Comparison of ENCODE assay signal across 8 cellular contexts in genomic region chr6:27188206-27188884, GRCh38. TPM values are rescaled to one million over a fixed set of nuclear protein-coding genes. Genes with fewer than 3 reads are reported as not detected.
A peak's percentile ranks its signal among the peaks of the same experiment; 100 is the strongest.
DNase-seq lines count a peak whose midpoint lies in the region; ATAC-seq and TF ChIP-seq lines count a peak whose summit lies in the region.

No MANE protein-coding gene starts in this region.

- ATAC-seq in GM18505 (IDR thresholded peaks at IDR 0.05; ENCODE audit: unreplicated experiment) (peak; percentile 67), HG02840 (IDR thresholded peaks at IDR 0.05; ENCODE audit: low FRiP score, unreplicated experiment) (peak; percentile 77)

- H2AFZ ChIP-seq in ACC112 (ENCODE audit: low read length, unreplicated experiment), result peak overlapping the region; percentile 77

- WGBS in thyroid gland, 2 donors, result 0 to 2% methylated on average over 25 of the region's 25 CpGs

- TF ChIP-seq CTCF in thyroid gland (IDR thresholded peaks at IDR 0.05), result no peak

- DNase-seq in NCI-H2196 (lab: John Stamatoyannopoulos, UW; ENCODE audit: unreplicated experiment) (peak; percentile 48), epidermal melanocyte (ENCODE audit: insufficient read length, low spot score) (peak; percentile 60), thyroid gland (peak; percentile 73 to 84)
- DNase-seq in activated CD4-positive, alpha-beta T cell treated with anti-CD3 and anti-CD28 coated beads, Interleukin-2, amount 50 U/mL, for 48 hours, result peak; percentile 42 to 56

- no peaks in the 10 kb centered on the region for H3K9me3 ChIP-seq in mononuclear cell (ENCODE audit: low read depth, low read length)
- H3K9me3 ChIP-seq in thyroid gland, result no peaks in the 10 kb centered on the region

- H3K4me3 ChIP-seq in ACC112 (ENCODE audit: low read depth, low read length) (peak overlapping the region; percentile 94), mononuclear cell (ENCODE audit: low read length) (peak overlapping the region; percentile 57), thyroid gland (replicated peaks in 1 of 3) (peak overlapping the region; percentile 14 to 33 (median 32))

- H3K4me1 ChIP-seq in ACC112 (ENCODE audit: control insufficient read depth, insufficient read depth, low read length, unreplicated experiment) (no peaks in the 10 kb centered on the region), mononuclear cell (ENCODE audit: insufficient read depth, low read length) (peaks cover 15% of the 10 kb centered on the region), thyroid gland (peaks cover 0 to 4% of the 10 kb centered on the region in 2 donors)

- intact Hi-C loops in thyroid gland (cut with DNase I), result no loop called here

- 0 out of 2 replicates have a peak, but pooled peaks cover 3% of the 10 kb centered on the region for H3K27me3 ChIP-seq in ACC112 (ENCODE audit: insufficient read depth, low read length)
- no peaks in the 10 kb centered on the region for H3K27me3 ChIP-seq in mononuclear cell (ENCODE audit: insufficient read depth, low read length)
- H3K27me3 ChIP-seq in thyroid gland, result no peaks in the 10 kb centered on the region

- H3K36me3 ChIP-seq in ACC112 (ENCODE audit: insufficient read depth, low read length) (no peaks in the 10 kb centered on the region), thyroid gland (no peaks in the 10 kb centered on the region)

- peak; percentile 64 for TF ChIP-seq POLR2A in GM18505 (IDR thresholded peaks at IDR 0.05; ENCODE audit: borderline replicate concordance, extremely low read depth, insufficient read depth, insufficient read length)
- peak in 1 of 2 donors; percentile 84 for TF ChIP-seq POLR2A in thyroid gland (IDR thresholded peaks at IDR 0.05)

- H3K27ac ChIP-seq in ACC112 (ENCODE audit: low read depth, low read length) (peak overlapping the region; percentile 67), thyroid gland (peak overlapping the region; percentile 85 to 92 (median 89))

- H3K79me2 ChIP-seq in ACC112 (ENCODE audit: control insufficient read depth, insufficient read depth, low read length, unreplicated experiment), result no peaks in the 10 kb centered on the region

RNA-seq across cellular contexts. Expression of gene PRSS16, which starts 59.2 kb away (rescaled TPM):
- total RNA-seq in mononuclear cell, result 0.42 TPM
- 10 to 100 TPM; 12.8 to 32.0 (median 21.6) TPM for total RNA-seq in thyroid gland

Comparison
In these comparisons a context has a peak if more than half of its experiments do, and no peak if none do; other contexts are left out.
1. Peak in every context shown above with its lines: DNase-seq, ATAC-seq, H3K4me3 ChIP-seq and H3K27ac ChIP-seq.
2. H3K4me3 ChIP-seq: peak in every context shown above with its lines; median percentile 94 in ACC112; 57 in mononuclear cell; 32 in thyroid gland.